8 cellular contexts compared by ENCODE assay signal in genomic region chr4:67393699-67394281, GRCh38.
DNase-seq lines count a peak whose midpoint lies in the region; ATAC-seq and TF ChIP-seq lines count a peak whose summit lies in the region.

No MANE protein-coding gene starts in this region.

- H3K4me3 ChIP-seq in OCI-LY3 (ENCODE audit: low read length) (no peak overlapping the region), endodermal cell (ENCODE audit: low read length) (no peak overlapping the region), neutrophil (ENCODE audit: low read depth in 1 of 2, low read length in 1 of 2) (no peak overlapping the region)

- peak; percentile 59 for DNase-seq in DMS 273 (lab: John Stamatoyannopoulos, UW; ENCODE audit: unreplicated experiment)
- DNase-seq in DMS 273 treated with DMSO at 0.1 percent for 48 hours (lab: John Stamatoyannopoulos, UW) = no peak
- no peak for DNase-seq in endodermal cell
- DNase-seq in sciatic nerve (ENCODE audit: low spot score) = no peak

- no peak overlapping the region for H3K4me2 ChIP-seq in OCI-LY3 (ENCODE audit: low read length)

- TF ChIP-seq CTCF in OCI-LY3 (IDR thresholded peaks at IDR 0.05; ENCODE audit: low read depth, low read length) (peak; percentile 77), endodermal cell (conservative IDR thresholded peaks at IDR 0.05) (peak; percentile 95), neutrophil (IDR thresholded peaks at IDR 0.05) (peak; percentile 54)

- H3K27me3 ChIP-seq in OCI-LY3 (ENCODE audit: low read depth, low read length) (peaks cover 12% of the 10 kb centered on the region; the same call in 1 of the 2 replicates), endodermal cell (ENCODE audit: control insufficient read depth, insufficient read depth, low read length, poor library complexity, severe bottlenecking) (no peaks in the 10 kb centered on the region), neutrophil (peaks cover 21% of the 10 kb centered on the region)

- H3K27ac ChIP-seq in OCI-LY3 (ENCODE audit: low read length) (no peak overlapping the region), endodermal cell (ENCODE audit: low read depth, low read length) (no peak overlapping the region), neutrophil (no peak overlapping the region)

- no peaks in the 10 kb centered on the region for H3K4me1 ChIP-seq in OCI-LY3 (ENCODE audit: low read length)
- no peaks in the 10 kb centered on the region for H3K4me1 ChIP-seq in endodermal cell (ENCODE audit: control insufficient read depth, insufficient read depth, low read length)
- no peaks in the 10 kb centered on the region for H3K4me1 ChIP-seq in neutrophil (ENCODE audit: control insufficient read depth in 1 of 2, insufficient read depth in 1 of 2, low read depth in 1 of 2, low read length in 1 of 2)

- H3K79me2 ChIP-seq in OCI-LY3 (ENCODE audit: low read length) = no peaks in the 10 kb centered on the region

- H3K27me3 Mint-ChIP-seq in endodermal cell (ENCODE audit: insufficient read depth) = no peaks in the 10 kb centered on the region

- H3K36me3 Mint-ChIP-seq in endodermal cell (ENCODE audit: low read depth) = no peaks in the 10 kb centered on the region

- H3K36me3 ChIP-seq in OCI-LY3 (replicated peaks; ENCODE audit: low read depth, low read length) = no peaks in the 10 kb centered on the region
- H3K36me3 ChIP-seq in endodermal cell (ENCODE audit: control insufficient read depth, insufficient read depth, low read length) = no peaks in the 10 kb centered on the region
- H3K36me3 ChIP-seq in neutrophil = no peaks in the 10 kb centered on the region

- H2AFZ ChIP-seq in OCI-LY3 (ENCODE audit: low read depth, low read length) = no peak overlapping the region

- 60% methylated on average over 3 of the region's 3 CpGs; no CpG with 5 or more reads in 1 of the 2 experiments for WGBS in endodermal cell (ENCODE audit: insufficient coverage in 1 of 2, insufficient read length in 1 of 2), 2 experiments

- H4K20me1 ChIP-seq in OCI-LY3 (ENCODE audit: insufficient read depth, low read length) = no peaks in the 10 kb centered on the region

- H3K9ac ChIP-seq in OCI-LY3 (ENCODE audit: low read length) = no peak overlapping the region
- no peak overlapping the region for H3K9ac ChIP-seq in endodermal cell (ENCODE audit: extremely low read depth, low read length, poor library complexity, severe bottlenecking)

- H3K4me3 Mint-ChIP-seq in endodermal cell = no peak overlapping the region

- no peak overlapping the region for H3K27ac Mint-ChIP-seq in endodermal cell

- H3K4me1 Mint-ChIP-seq in endodermal cell = peaks cover 9% of the 10 kb centered on the region

- intact Hi-C loops in sciatic nerve (cut with DNase I) = no loop called here

- peak; percentile 63 for ATAC-seq in GM19438 (IDR thresholded peaks at IDR 0.05; ENCODE audit: low read depth, unreplicated experiment)
- ATAC-seq in HG03457 (IDR thresholded peaks at IDR 0.05; ENCODE audit: unreplicated experiment) = no peak
- no peak for ATAC-seq in sciatic nerve

- no peaks in the 10 kb centered on the region for H3K9me3 Mint-ChIP-seq in endodermal cell

- no peaks in the 10 kb centered on the region for H3K9me3 ChIP-seq in OCI-LY3 (ENCODE audit: insufficient read depth, low read length)
- no peaks in the 10 kb centered on the region for H3K9me3 ChIP-seq in endodermal cell (ENCODE audit: control insufficient read depth, low read length)
- no peaks in the 10 kb centered on the region for H3K9me3 ChIP-seq in neutrophil
